ENCODE assay signal across 15 cellular contexts in the genomic region with DNA sequence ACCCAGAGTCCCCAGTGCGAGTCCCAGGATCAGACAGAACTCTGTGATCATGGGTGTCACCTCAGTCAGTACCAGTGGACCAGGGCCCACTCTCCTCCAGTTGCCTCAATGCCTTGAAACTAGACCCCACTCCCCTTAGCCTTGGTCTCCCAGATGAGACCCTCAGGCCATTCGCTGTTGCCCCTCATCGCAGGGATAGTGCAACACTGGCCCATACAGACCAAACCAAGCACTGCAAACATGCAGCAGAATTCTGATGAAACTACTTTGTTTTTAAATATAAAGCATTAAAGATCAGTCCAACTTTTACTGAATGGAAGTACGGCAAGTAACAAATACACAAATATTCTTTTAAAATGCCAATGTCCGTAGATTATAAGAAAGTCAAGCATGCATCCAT.
"Had no signal": no experiment of that assay in that cellular context is flagged by ENCODE, and none has a peak within 500 bp of the region (broad histone marks: within the 10 kb centered on the region; RNA-seq: fewer than 3 reads in every experiment).

No MANE protein-coding gene starts in this region.

- H3K4me1 ChIP-seq: suprapubic skin had no signal

- H3K4me3 ChIP-seq: suprapubic skin had no signal

- ATAC-seq: right cardiac atrium; stimulated activated naive CD8-positive, alpha-beta T cell treated with anti-CD3 and anti-CD28 coated beads, Interleukin-15, Interleukin-2, amounts not matched to agents 100 U/mL and 50 U/mL, for 24 hours had no signal

- H3K36me3 Mint-ChIP-seq: activated naive CD4-positive, alpha-beta T cell treated with anti-CD3 and anti-CD28 coated beads, Interleukin-2, amount 10 ng/mL, durations not matched to agents 7 days and 5 days; immature natural killer cell; natural killer cell treated with Interleukin-12 subunit alpha and Interleukin-12 subunit beta and Interleukin-15 and Interleukin-18, amount 100 ng/mL, for 72 hours had no signal

- H3K27me3 ChIP-seq: suprapubic skin had no signal

- H3K27ac Mint-ChIP-seq: activated B cell treated with CpG ODN at 0.5 μM for 24 hours; activated naive CD4-positive, alpha-beta T cell treated with anti-CD3 and anti-CD28 coated beads, Interleukin-2, amount 10 ng/mL, durations not matched to agents 7 days and 5 days; activated T-helper 2 cell treated with anti-CD3 and anti-CD28 coated beads, Interferon-gamma antibody, Interleukin-2, Interleukin-4, amounts not matched to agents 10 μg/mL and 5 μg/mL and 100 μg/mL, durations not matched to agents 14 hours and 24 hours and 36 hours; endodermal cell; natural killer cell treated with Interleukin-12 subunit alpha and Interleukin-12 subunit beta and Interleukin-15 and Interleukin-18, amount 100 ng/mL, for 72 hours; T-helper 1 cell treated with Interleukin-12 subunit alpha and Interleukin-12 subunit beta and Interleukin-4 antibody, amounts not matched to agents 30 μg/mL and 1 μg/mL, for 36 hours had no signal

- H3K9me3 ChIP-seq: suprapubic skin had no signal

- H3K9me3 Mint-ChIP-seq: activated B cell treated with CpG ODN at 0.5 μM for 24 hours; activated naive CD4-positive, alpha-beta T cell treated with anti-CD3 and anti-CD28 coated beads, Interleukin-2, amount 10 ng/mL, durations not matched to agents 7 days and 5 days; activated T-helper 2 cell treated with anti-CD3 and anti-CD28 coated beads, Interferon-gamma antibody, Interleukin-2, Interleukin-4, amounts not matched to agents 10 μg/mL and 5 μg/mL and 100 μg/mL, durations not matched to agents 14 hours and 24 hours and 36 hours; endodermal cell; natural killer cell treated with Interleukin-12 subunit alpha and Interleukin-12 subunit beta and Interleukin-15 and Interleukin-18, amount 100 ng/mL, for 72 hours; T-helper 1 cell treated with Interleukin-12 subunit alpha and Interleukin-12 subunit beta and Interleukin-4 antibody, amounts not matched to agents 30 μg/mL and 1 μg/mL, for 36 hours had no signal

- H3K4me1 Mint-ChIP-seq: activated B cell treated with CpG ODN at 0.5 μM for 24 hours; activated naive CD4-positive, alpha-beta T cell treated with anti-CD3 and anti-CD28 coated beads, Interleukin-2, amount 10 ng/mL, durations not matched to agents 7 days and 5 days; endodermal cell; immature natural killer cell had no signal

- H3K36me3 ChIP-seq: suprapubic skin had no signal

- H3K4me3 Mint-ChIP-seq: activated B cell treated with CpG ODN at 0.5 μM for 24 hours; activated naive CD4-positive, alpha-beta T cell treated with anti-CD3 and anti-CD28 coated beads, Interleukin-2, amount 10 ng/mL, durations not matched to agents 7 days and 5 days; endodermal cell; immature natural killer cell; natural killer cell treated with Interleukin-12 subunit alpha and Interleukin-12 subunit beta and Interleukin-15 and Interleukin-18, amount 100 ng/mL, for 72 hours; T-helper 1 cell treated with Interleukin-12 subunit alpha and Interleukin-12 subunit beta and Interleukin-4 antibody, amounts not matched to agents 30 μg/mL and 1 μg/mL, for 36 hours had no signal

- DNase-seq: activated B cell treated with CpG ODN at 0.5 μM for 24 hours; activated CD4-positive, alpha-beta T cell treated with anti-CD3 and anti-CD28 coated beads, Interleukin-2, amount 50 U/mL, for 1 hour; activated naive CD4-positive, alpha-beta T cell treated with anti-CD3 and anti-CD28 coated beads, Interleukin-2, amount 10 ng/mL, durations not matched to agents 7 days and 5 days; cerebellar nuclear complex; dermis blood vessel endothelial cell; endodermal cell; immature natural killer cell; nucleus accumbens; right cardiac atrium; stimulated activated CD4-positive, alpha-beta T cell treated with anti-CD3 and anti-CD28 coated beads, Interleukin-1b, Interleukin-23, amount 100 ng/mL, for 48 hours; stimulated activated naive CD8-positive, alpha-beta T cell treated with anti-CD3 and anti-CD28 coated beads, Interleukin-15, Interleukin-2, amounts not matched to agents 100 U/mL and 50 U/mL, for 24 hours had no signal
